10 cellular contexts compared by ENCODE assay signal in the genomic region with DNA sequence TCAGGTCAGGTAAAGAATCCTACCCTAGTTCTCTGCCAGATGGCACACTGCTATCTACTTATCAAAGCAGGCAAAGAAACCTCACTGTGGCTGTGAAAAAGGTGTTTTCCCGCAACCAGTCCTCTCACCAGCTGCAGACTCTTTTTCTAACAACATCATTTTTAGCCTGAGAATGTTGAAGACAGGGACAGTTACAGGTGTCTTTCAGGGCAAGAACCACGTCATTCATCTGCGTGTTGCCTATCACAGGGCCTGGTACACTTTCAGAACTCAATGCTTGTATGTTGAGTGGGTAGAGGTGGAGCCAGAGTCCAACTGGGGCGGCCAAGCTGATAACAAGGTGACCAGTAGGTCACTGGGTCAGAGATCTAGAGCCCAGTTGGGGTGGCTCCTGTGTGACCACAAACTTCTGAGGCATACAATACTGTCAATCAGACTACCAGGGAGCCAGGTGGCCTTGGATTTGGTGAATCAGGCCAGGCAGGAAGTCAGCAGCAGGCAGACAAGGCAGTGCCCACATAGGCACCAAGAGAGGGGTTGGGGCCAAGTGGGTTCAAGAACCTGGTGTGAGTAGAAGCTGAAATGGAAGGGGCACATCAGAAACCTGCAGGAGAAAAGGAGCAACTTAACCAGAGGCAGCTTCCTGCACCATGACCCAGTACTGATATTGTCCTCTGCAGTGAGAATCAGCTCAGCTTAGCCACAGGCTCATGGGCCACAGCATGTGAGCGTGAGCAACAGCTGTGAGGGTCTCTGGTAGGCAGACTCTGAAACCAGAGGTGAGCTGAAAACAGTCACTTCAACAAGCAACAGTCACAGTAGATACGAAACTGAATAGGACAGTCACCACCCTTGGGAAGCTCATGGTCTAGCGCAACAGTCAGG.
DNase-seq lines count a peak whose midpoint lies in the region; ATAC-seq and TF ChIP-seq lines count a peak whose summit lies in the region.
"Had no signal": no experiment of that assay in that cellular context is flagged by ENCODE, and none has a peak within 500 bp of the region (broad histone marks: within the 10 kb centered on the region; RNA-seq: fewer than 3 reads in every experiment).

No MANE protein-coding gene starts in this region.

- in situ Hi-C loops in GM13977 (cut with MboI; ENCODE audit: low pct_unique_long_range_greater_than_20kb, low sequenced_read_pairs, unreplicated experiment): no loop called here

- ATAC-seq in GM19468 (IDR thresholded peaks at IDR 0.05; ENCODE audit: extremely low read depth, unreplicated experiment): peak; percentile 25
- peak; percentile 43 for ATAC-seq in HG03565 (IDR thresholded peaks at IDR 0.05; ENCODE audit: unreplicated experiment)
- ATAC-seq in left colon: peak; percentile 21
- no peak for ATAC-seq in GM21367 (IDR thresholded peaks at IDR 0.05; ENCODE audit: unreplicated experiment)
- ATAC-seq: foreskin keratinocyte had no signal

- TF ChIP-seq CTCF in GM13977 (IDR thresholded peaks at IDR 0.05; ENCODE audit: extremely low read depth, insufficient read depth, missing control alignments): no peak

- peak; percentile 66 for DNase-seq in GM13977 (ENCODE audit: low spot score)
- no peak for DNase-seq in left colon
- no peak for DNase-seq in NCI-H526 treated with DMSO at 0.1 percent for 48 hours (lab: John Stamatoyannopoulos, UW)
- DNase-seq in DMS114 treated with DMSO at 0.1 percent for 48 hours (lab: John Stamatoyannopoulos, UW; ENCODE audit: unreplicated experiment): no peak
- DNase-seq: activated CD4-positive, CD25-positive, alpha-beta regulatory T cell; foreskin keratinocyte; stimulated activated CD4-positive, alpha-beta T cell treated with anti-CD3 and anti-CD28 coated beads, Interleukin-1b, Interleukin-23, amount 100 ng/mL, for 48 hours had no signal

- intact Hi-C loops in left colon (cut with DNase I, micrococcal nuclease): no loop called here
